ENCODE assay signal across 25 cellular contexts in the genomic region with DNA sequence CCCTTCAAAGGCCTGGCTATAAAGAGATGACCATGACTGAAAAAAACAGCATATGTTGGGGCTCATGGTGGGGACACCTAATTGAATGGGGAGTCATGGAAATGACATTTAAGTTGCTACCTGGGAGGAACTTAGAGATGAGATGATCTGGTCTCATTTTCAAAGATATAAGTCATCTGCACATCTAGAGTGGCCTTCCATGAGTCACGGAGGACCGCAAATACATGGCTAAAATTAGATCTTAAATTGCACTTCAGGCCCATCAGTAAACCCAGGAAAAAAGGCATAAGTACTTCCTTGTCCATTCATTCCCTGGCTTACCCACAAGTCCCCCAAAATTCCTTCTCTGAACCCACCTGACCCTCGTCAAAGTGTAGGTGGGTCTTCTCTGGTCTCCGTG. TPM values are rescaled to one million over a fixed set of nuclear protein-coding genes. Genes with fewer than 3 reads are reported as not detected.
DNase-seq lines count a peak whose midpoint lies in the region; ATAC-seq, FAIRE-seq and TF ChIP-seq lines count a peak whose summit lies in the region.
"Had no signal": no experiment of that assay in that cellular context is flagged by ENCODE, and none has a peak within 500 bp of the region (broad histone marks: within the 10 kb centered on the region; RNA-seq: fewer than 3 reads in every experiment).

No MANE protein-coding gene starts in this region.

- no peaks in the 10 kb centered on the region for H3K36me3 ChIP-seq in right atrium auricular region
- no peaks in the 10 kb centered on the region for H3K36me3 ChIP-seq in astrocyte (ENCODE audit: insufficient read depth, low read length)
- H3K36me3 ChIP-seq: ascending aorta, prostate gland, SJCRH30 had no signal

- H3K4me3 ChIP-seq in right atrium auricular region (no peak overlapping the region), astrocyte (ENCODE audit: insufficient read depth, low read depth, low read length) (no peak overlapping the region)
- H3K4me3 ChIP-seq: ascending aorta, prostate gland, SJCRH30, smooth muscle cell had no signal

- no peak for FAIRE-seq in astrocyte (lab: Jason Lieb, UNC)
- FAIRE-seq: GM12891 had no signal

- no peak overlapping the region for H3K9ac ChIP-seq in astrocyte (ENCODE audit: low read length)
- H3K9ac ChIP-seq: KMS-11 had no signal

- no peak overlapping the region for H3K27ac Mint-ChIP-seq in astrocyte (ENCODE audit: unreplicated experiment)
- peak overlapping the region in 1 of 7 donors; percentile 21 for H3K27ac Mint-ChIP-seq in CD14-positive monocyte
- H3K27ac Mint-ChIP-seq: activated CD4-positive, alpha-beta T cell treated with anti-CD3 and anti-CD28 coated beads, Interleukin-2, amount 10 ng/mL, durations not matched to agents 7 days and 5 days; activated CD8-positive, alpha-beta memory T cell treated with anti-CD3 and anti-CD28 coated beads, Interleukin-2, amount 10 ng/mL, durations not matched to agents 7 days and 5 days; activated naive CD4-positive, alpha-beta T cell treated with anti-CD3 and anti-CD28 coated beads, Interleukin-2, amount 50 U/mL, for 72 hours; activated T-helper 1 cell treated with anti-CD3 and anti-CD28 coated beads, Interleukin-12 subunit alpha, Interleukin-12 subunit beta, Interleukin-2, Interleukin-4 antibody, amounts not matched to agents 30 ng/mL and 10 ng/mL and 1 ng/mL, durations not matched to agents 14 hours and 24 hours and 36 hours; stimulated activated naive B cell treated with anti-CD40 and anti-IgM and Interleukin-4, amounts not matched to agents 10 μg/mL and 1 μg/mL and 100 μg/mL, for 72 hours; T-cell had no signal

- H3K4me1 ChIP-seq in right atrium auricular region (peaks cover 0 to 47% of the 10 kb centered on the region in 2 donors), astrocyte (ENCODE audit: insufficient read depth, low read length) (no peaks in the 10 kb centered on the region)
- H3K4me1 ChIP-seq: prostate gland had no signal

- intact Hi-C loops in Right ventricle myocardium superior (cut with DNase I), result loop anchor here (10.0 kb wide), 1 partner anchor 158 kb away; the partner anchor contains the start of gene FNTB
- intact Hi-C loops in CD14-positive monocyte (cut with micrococcal nuclease), result loop anchor here in 1 of 2 donors (10.0 kb wide), 1 partner anchor 158 kb away; the partner anchor contains the start of gene FNTB

- no peaks in the 10 kb centered on the region for H3K79me2 ChIP-seq in astrocyte (ENCODE audit: insufficient read depth, low read length)

- H3K4me2 ChIP-seq in astrocyte (ENCODE audit: low read length), result no peak overlapping the region
- H3K4me2 ChIP-seq: KMS-11, smooth muscle cell had no signal

- TF ChIP-seq CTCF in right atrium auricular region (IDR thresholded peaks at IDR 0.05) (no peak), astrocyte (IDR thresholded peaks at IDR 0.05; ENCODE audit: insufficient read depth, low read depth, low read length) (no peak), CD14-positive monocyte (IDR thresholded peaks at IDR 0.05) (no peak)

- no peak overlapping the region for H3K4me3 Mint-ChIP-seq in astrocyte (ENCODE audit: unreplicated experiment)
- H3K4me3 Mint-ChIP-seq in CD14-positive monocyte, result no peak overlapping the region
- H3K4me3 Mint-ChIP-seq: activated CD4-positive, alpha-beta T cell treated with anti-CD3 and anti-CD28 coated beads, Interleukin-2, amount 10 ng/mL, durations not matched to agents 7 days and 5 days; activated CD8-positive, alpha-beta memory T cell treated with anti-CD3 and anti-CD28 coated beads, Interleukin-2, amount 10 ng/mL, durations not matched to agents 7 days and 5 days; activated T-helper 1 cell treated with anti-CD3 and anti-CD28 coated beads, Interleukin-12 subunit alpha, Interleukin-12 subunit beta, Interleukin-2, Interleukin-4 antibody, amounts not matched to agents 30 ng/mL and 10 ng/mL and 1 ng/mL, durations not matched to agents 14 hours and 24 hours and 36 hours; stimulated activated naive B cell treated with anti-CD40 and anti-IgM and Interleukin-4, amounts not matched to agents 10 μg/mL and 1 μg/mL and 100 μg/mL, for 72 hours; T-cell had no signal

- H3K27me3 ChIP-seq in right atrium auricular region (no peaks in the 10 kb centered on the region), astrocyte (ENCODE audit: insufficient read depth, low read length) (peaks cover 10% of the 10 kb centered on the region)
- H3K27me3 ChIP-seq: ascending aorta had no signal

- peaks cover 32% of the 10 kb centered on the region for H3K27me3 Mint-ChIP-seq in astrocyte (ENCODE audit: low read depth, unreplicated experiment)
- H3K27me3 Mint-ChIP-seq in CD14-positive monocyte (ENCODE audit: low read depth in 3 of 3), result peaks cover 7 to 13% (median 10%) of the 10 kb centered on the region in 3 donors

- H3K27ac ChIP-seq in right atrium auricular region (peak overlapping the region; percentile 72 to 78), astrocyte (ENCODE audit: low read depth, low read length) (no peak overlapping the region)
- H3K27ac ChIP-seq: ascending aorta, KMS-11, prostate gland, SJCRH30, VCaP had no signal

- H3K9me3 Mint-ChIP-seq in astrocyte (ENCODE audit: unreplicated experiment), result peaks cover 4% of the 10 kb centered on the region
- no peaks in the 10 kb centered on the region for H3K9me3 Mint-ChIP-seq in CD14-positive monocyte
- H3K9me3 Mint-ChIP-seq: activated CD4-positive, alpha-beta T cell treated with anti-CD3 and anti-CD28 coated beads, Interleukin-2, amount 10 ng/mL, durations not matched to agents 7 days and 5 days; activated naive CD4-positive, alpha-beta T cell treated with anti-CD3 and anti-CD28 coated beads, Interleukin-2, amount 50 U/mL, for 72 hours; activated T-helper 1 cell treated with anti-CD3 and anti-CD28 coated beads, Interleukin-12 subunit alpha, Interleukin-12 subunit beta, Interleukin-2, Interleukin-4 antibody, amounts not matched to agents 30 ng/mL and 10 ng/mL and 1 ng/mL, durations not matched to agents 14 hours and 24 hours and 36 hours; stimulated activated naive B cell treated with anti-CD40 and anti-IgM and Interleukin-4, amounts not matched to agents 10 μg/mL and 1 μg/mL and 100 μg/mL, for 72 hours; T-cell had no signal

- H3K4me1 Mint-ChIP-seq in astrocyte (ENCODE audit: low read depth, unreplicated experiment), result peaks cover 10% of the 10 kb centered on the region
- peaks cover 34% of the 10 kb centered on the region for H3K4me1 Mint-ChIP-seq in CD14-positive monocyte

- no peaks in the 10 kb centered on the region for H3K9me3 ChIP-seq in right atrium auricular region
- H3K9me3 ChIP-seq in astrocyte (ENCODE audit: insufficient read depth, low read depth, low read length), result no peaks in the 10 kb centered on the region
- H3K9me3 ChIP-seq: ascending aorta, prostate gland, SJCRH30 had no signal

- H3K36me3 Mint-ChIP-seq in astrocyte (ENCODE audit: low read depth, unreplicated experiment) (peaks cover 2% of the 10 kb centered on the region), CD14-positive monocyte (no peaks in the 10 kb centered on the region)
- H3K36me3 Mint-ChIP-seq: activated CD8-positive, alpha-beta memory T cell treated with anti-CD3 and anti-CD28 coated beads, Interleukin-2, amount 10 ng/mL, durations not matched to agents 7 days and 5 days; activated naive CD4-positive, alpha-beta T cell treated with anti-CD3 and anti-CD28 coated beads, Interleukin-2, amount 50 U/mL, for 72 hours; stimulated activated naive B cell treated with anti-CD40 and anti-IgM and Interleukin-4, amounts not matched to agents 10 μg/mL and 1 μg/mL and 100 μg/mL, for 72 hours; T-cell had no signal

- ATAC-seq in Right ventricle myocardium superior (ENCODE audit: poor library complexity), result no peak
- ATAC-seq in HG03469 (IDR thresholded peaks at IDR 0.05; ENCODE audit: unreplicated experiment), result no peak
- ATAC-seq: activated CD8-positive, alpha-beta memory T cell treated with anti-CD3 and anti-CD28 coated beads, Interleukin-2, amount 10 ng/mL, durations not matched to agents 7 days and 5 days; activated naive CD4-positive, alpha-beta T cell treated with anti-CD3 and anti-CD28 coated beads, Interleukin-2, amount 50 U/mL, for 72 hours; stimulated activated naive B cell treated with anti-CD40 and anti-IgM and Interleukin-4, amounts not matched to agents 10 μg/mL and 1 μg/mL and 100 μg/mL, for 72 hours; T-cell had no signal

- no peak overlapping the region for H2AFZ ChIP-seq in astrocyte (ENCODE audit: low read depth, low read length)

- DNase-seq in right atrium auricular region (ENCODE audit: low spot score) (no peak), Right ventricle myocardium superior (no peak), NCI-H187 treated with DMSO at 0.1 percent for 48 hours (lab: John Stamatoyannopoulos, UW) (peak; percentile 30), astrocyte (ENCODE audit: low read depth) (peak; percentile 12), NCI-H1105 treated with DMSO at 0.1 percent for 48 hours (lab: John Stamatoyannopoulos, UW) (no peak), NCI-H1092 (lab: John Stamatoyannopoulos, UW) (no peak), CD14-positive monocyte (ENCODE audit: low spot score) (no peak)
- DNase-seq: activated CD4-positive, alpha-beta T cell treated with anti-CD3 and anti-CD28 coated beads, Interleukin-2, amount 10 ng/mL, durations not matched to agents 7 days and 5 days; activated CD8-positive, alpha-beta memory T cell treated with anti-CD3 and anti-CD28 coated beads, Interleukin-2, amount 10 ng/mL, durations not matched to agents 7 days and 5 days; hippocampal formation; NCI-H69; OCI-M1; stimulated activated CD4-positive, alpha-beta T cell treated with anti-CD3 and anti-CD28 coated beads, Interleukin-2, amount 100 ng/mL, for 48 hours; stimulated activated naive B cell treated with anti-CD40 and anti-IgM and Interleukin-4, amounts not matched to agents 10 μg/mL and 1 μg/mL and 100 μg/mL, for 72 hours; T-cell had no signal

- H4K20me1 ChIP-seq in astrocyte (ENCODE audit: insufficient read depth, low read length), result no peaks in the 10 kb centered on the region

RNA-seq across cellular contexts. Expression of gene SPTB, which starts 53.4 kb away (rescaled TPM):
- 100 to 1,000 TPM in 1 of 2 donors, 10 to 100 TPM in 1; 84.4 to 102 TPM for total RNA-seq in right atrium auricular region
- 70.8 TPM for total RNA-seq in Right ventricle myocardium superior
- 0.32 and 0.43 TPM in 2 replicates for total RNA-seq in astrocyte
- not detected for polyA plus RNA-seq in CD14-positive monocyte
- total RNA-seq: activated CD4-positive, alpha-beta T cell treated with anti-CD3 and anti-CD28 coated beads, Interleukin-2, amount 10 ng/mL, durations not matched to agents 7 days and 5 days; activated CD8-positive, alpha-beta memory T cell treated with anti-CD3 and anti-CD28 coated beads, Interleukin-2, amount 10 ng/mL, durations not matched to agents 7 days and 5 days; activated T-helper 1 cell treated with anti-CD3 and anti-CD28 coated beads, Interleukin-12 subunit alpha, Interleukin-12 subunit beta, Interleukin-2, Interleukin-4 antibody, amounts not matched to agents 30 ng/mL and 10 ng/mL and 1 ng/mL, durations not matched to agents 14 hours and 24 hours and 36 hours had no signal

Comparison
In these comparisons a context has a peak if more than half of its experiments do, and no peak if none do; other contexts are left out.
1. DNase-seq: peak in NCI-H187 treated with DMSO at 0.1 percent for 48 hours (single experiment) and astrocyte (single experiment); none in right atrium auricular region (single experiment), Right ventricle myocardium superior (single experiment), NCI-H1105 treated with DMSO at 0.1 percent for 48 hours (single experiment), NCI-H1092 (single experiment) and CD14-positive monocyte (single experiment).
2. RNA of gene SPTB, which starts 53.4 kb away (total RNA-seq): 84.4 to 102 TPM in right atrium auricular region and 70.8 TPM in Right ventricle myocardium superior (single experiment); 0.32 to 0.43 TPM in astrocyte; every median in the first group is over 10 times any median in the second.